In the genomic region with DNA sequence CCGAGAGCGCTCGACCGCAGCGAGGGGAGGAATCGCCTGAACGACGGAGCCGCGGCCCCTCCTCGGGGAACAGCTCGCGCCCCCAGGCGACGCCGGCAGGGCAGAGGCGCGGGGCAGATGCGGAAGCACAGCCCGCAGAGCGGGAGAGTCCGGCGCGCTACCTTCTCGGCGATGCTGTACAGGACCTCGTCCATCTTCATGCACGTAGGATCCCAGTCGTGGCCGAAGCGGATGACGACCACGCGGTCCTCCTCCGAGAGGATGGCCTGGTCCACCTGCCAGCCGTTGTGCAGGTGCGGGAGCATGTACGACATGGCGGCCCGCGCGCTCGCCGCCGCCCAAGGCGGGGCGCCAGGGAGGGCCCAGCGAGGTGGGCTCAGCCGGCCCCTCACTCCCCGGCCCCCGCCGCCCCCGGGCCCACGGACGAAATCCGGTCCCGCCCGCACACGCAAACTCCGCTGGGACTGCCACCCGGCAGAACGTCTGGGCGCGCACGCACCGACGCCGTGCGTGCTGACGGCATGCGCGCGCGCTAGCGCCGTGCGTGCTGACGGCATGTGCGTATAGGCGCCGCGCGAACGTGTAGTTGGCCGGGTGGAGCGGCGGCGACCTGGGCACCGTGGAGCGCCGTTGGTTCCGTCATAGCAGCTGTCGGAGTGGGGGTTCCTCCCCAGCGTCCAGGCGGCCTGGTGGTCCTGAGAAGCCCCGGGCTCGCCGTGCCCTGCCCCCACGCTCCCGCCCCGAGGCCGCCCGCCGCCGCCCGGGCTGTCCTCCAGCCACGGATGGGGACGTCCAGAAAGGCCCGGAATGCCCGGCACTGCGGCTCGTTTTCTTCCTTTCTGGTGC, we compare ENCODE assay signal across 8 cellular contexts. TPM values are rescaled to one million over a fixed set of nuclear protein-coding genes. Genes with fewer than 3 reads are reported as not detected.
A peak's percentile ranks its signal among the peaks of the same experiment; 100 is the strongest.
DNase-seq lines count a peak whose midpoint lies in the region; ATAC-seq, FAIRE-seq and TF ChIP-seq lines count a peak whose summit lies in the region.

A gene with protein sequence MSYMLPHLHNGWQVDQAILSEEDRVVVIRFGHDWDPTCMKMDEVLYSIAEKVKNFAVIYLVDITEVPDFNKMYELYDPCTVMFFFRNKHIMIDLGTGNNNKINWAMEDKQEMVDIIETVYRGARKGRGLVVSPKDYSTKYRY (minus strand): TSS at position 485 of the 846 bp plus-strand sequence. CDS start 171 bp downstream, at position 314.

- H3K79me2 ChIP-seq in OCI-LY3 (ENCODE audit: low read length) (peaks cover 62% of the 10 kb centered on the region), endothelial cell of umbilical vein (ENCODE audit: control insufficient read depth, insufficient read depth, low read length) (peaks cover 49% of the 10 kb centered on the region)

- ATAC-seq in GM21360 (IDR thresholded peaks at IDR 0.05; ENCODE audit: unreplicated experiment) = peak; percentile 96

- DNase-seq in D341Med (ENCODE audit: low spot score) = peak; percentile 98
- DNase-seq in HT1080 (ENCODE audit: low read depth) = peak; percentile 78
- peak; percentile 92 for DNase-seq in activated CD8-positive, alpha-beta memory T cell treated with anti-CD3 and anti-CD28 coated beads, Interleukin-2, amount 50 U/mL, for 48 hours
- DNase-seq in endothelial cell of umbilical vein (ENCODE audit: low read depth, low spot score) = peak; percentile 88
- peak; percentile 64 to 67 for DNase-seq in stimulated activated CD8-positive, alpha-beta memory T cell treated with anti-CD3 and anti-CD28 coated beads, Interleukin-4, amount 100 ng/mL, for 1 hour (ENCODE audit: low read depth in 2 of 2, low spot score in 1 of 2)

- peak within 1 kb of the TSS; percentile 83 for H3K4me3 ChIP-seq in OCI-LY3 (ENCODE audit: low read length)
- peak within 1 kb of the TSS; percentile 69 to 96 (median 96) for H3K4me3 ChIP-seq in endothelial cell of umbilical vein (replicated peaks in 1 of 3; ENCODE audit: insufficient read depth in 1 of 3, low read depth in 1 of 3, low read length in 3 of 3)
- H3K4me3 ChIP-seq in mononuclear cell (ENCODE audit: low read length) = peak within 1 kb of the TSS; percentile 85

- peaks cover 44% of the 10 kb centered on the region for H4K20me1 ChIP-seq in OCI-LY3 (ENCODE audit: insufficient read depth, low read length)
- H4K20me1 ChIP-seq in endothelial cell of umbilical vein (replicated peaks; ENCODE audit: control insufficient read depth, extremely low read depth, insufficient read depth, low read length) = no peaks in the 10 kb centered on the region

- CTCF ChIA-PET in endothelial cell of umbilical vein (lab: Charles Lee) = interaction anchor here (2.7 kb wide), 1 partner anchor 46 kb away, joined by 24 read pairs; the partner anchor contains the start of gene RBFA

- H3K36me3 ChIP-seq in OCI-LY3 (replicated peaks; ENCODE audit: low read depth, low read length) (peaks cover 33% of the 10 kb centered on the region), endothelial cell of umbilical vein (ENCODE audit: control insufficient read depth in 2 of 2, extremely low read depth in 1 of 2, insufficient read depth in 2 of 2, low read length in 2 of 2) (peaks cover 2 to 4% of the 10 kb centered on the region in 2 experiments)

- no peaks in the 10 kb centered on the region for H3K27me3 ChIP-seq in OCI-LY3 (ENCODE audit: low read depth, low read length)
- no peaks in the 10 kb centered on the region for H3K27me3 ChIP-seq in endothelial cell of umbilical vein (ENCODE audit: control insufficient read depth in 2 of 2, insufficient read depth in 2 of 2, low read length in 2 of 2)
- H3K27me3 ChIP-seq in mononuclear cell (ENCODE audit: insufficient read depth, low read length) = no peaks in the 10 kb centered on the region

- peak; percentile 96 for TF ChIP-seq POLR2A in endothelial cell of umbilical vein (IDR thresholded peaks at IDR 0.05; ENCODE audit: low read depth, low read length)

- POLR2A ChIA-PET in endothelial cell of umbilical vein (lab: Charles Lee) = interaction anchor here (1.6 kb wide), 1 partner anchor 46 kb away, joined by 7 read pairs; the partner anchor contains the start of gene RBFA

- H3K9me3 ChIP-seq in OCI-LY3 (ENCODE audit: insufficient read depth, low read length) = no peaks in the 10 kb centered on the region
- H3K9me3 ChIP-seq in endothelial cell of umbilical vein (replicated peaks; ENCODE audit: control insufficient read depth, insufficient read depth, low read length) = no peaks in the 10 kb centered on the region
- no peaks in the 10 kb centered on the region for H3K9me3 ChIP-seq in mononuclear cell (ENCODE audit: low read depth, low read length)

- dilution Hi-C loops in endothelial cell of umbilical vein (cut with MboI; ENCODE audit: extremely low pct_ligation_motif_present, low sequenced_read_pairs) = no loop called here

- peak within 1 kb of the TSS; percentile 88 for H3K9ac ChIP-seq in OCI-LY3 (ENCODE audit: low read length)
- H3K9ac ChIP-seq in endothelial cell of umbilical vein (replicated peaks; ENCODE audit: extremely low read depth, insufficient read depth, low read length) = peak within 1 kb of the TSS; percentile 75

- H2AFZ ChIP-seq in OCI-LY3 (ENCODE audit: low read depth, low read length) = peak within 1 kb of the TSS; percentile 66
- H2AFZ ChIP-seq in endothelial cell of umbilical vein (ENCODE audit: low read depth, low read length) = peak within 1 kb of the TSS; percentile 62

- peak within 1 kb of the TSS; percentile 67 for H3K27ac ChIP-seq in OCI-LY3 (ENCODE audit: low read length)
- H3K27ac ChIP-seq in endothelial cell of umbilical vein (ENCODE audit: insufficient read depth, low read depth, low read length) = peak within 1 kb of the TSS; percentile 43

- H3K9me1 ChIP-seq in endothelial cell of umbilical vein (replicated peaks; ENCODE audit: control insufficient read depth, extremely low read depth, insufficient read depth, low read length) = no peaks in the 10 kb centered on the region

- FAIRE-seq in endothelial cell of umbilical vein (lab: Jason Lieb, UNC) = peak; percentile 88

- BruUV-seq in endothelial cell of umbilical vein (replicated peaks; lab: Mats Ljungman, UMichigan) = no TSS peak

- peaks cover 17% of the 10 kb centered on the region for H3K4me1 ChIP-seq in OCI-LY3 (ENCODE audit: low read length)
- H3K4me1 ChIP-seq in endothelial cell of umbilical vein (ENCODE audit: control insufficient read depth, extremely low read depth, insufficient read depth, low read length) = peaks cover 13% of the 10 kb centered on the region
- H3K4me1 ChIP-seq in mononuclear cell (ENCODE audit: insufficient read depth, low read length) = peaks cover 28% of the 10 kb centered on the region

- H3K4me2 ChIP-seq in OCI-LY3 (ENCODE audit: low read length) (peak within 1 kb of the TSS; percentile 87), endothelial cell of umbilical vein (ENCODE audit: insufficient read depth, low read length) (peak within 1 kb of the TSS; percentile 97)

- intact Hi-C loops in endothelial cell of umbilical vein (cut with micrococcal nuclease) = loop anchor here (1.0 to 5.0 kb wide), 6 partner anchors 23 to 611 kb away; partner anchors contain the start of genes ADNP2, CTDP1, RBFA and SLC66A2

- peak; percentile 70 for TF ChIP-seq CTCF in OCI-LY3 (IDR thresholded peaks at IDR 0.05; ENCODE audit: low read depth, low read length)
- peak in 1 of 2 donors; percentile 45 for TF ChIP-seq CTCF in endothelial cell of umbilical vein (IDR thresholded peaks at IDR 0.05; ENCODE audit: extremely low read depth in 1 of 2, insufficient read depth in 1 of 2, low read depth in 1 of 2, low read length in 2 of 2)

TF ChIP-seq in endothelial cell of umbilical vein, 7 proteins besides CTCF, POLR2A, EP300 and RAD21:
- TF ChIP-seq POLR2AphosphoS5 (IDR thresholded peaks at IDR 0.05; ENCODE audit: insufficient read depth, low read depth, low read length) (peak; percentile 99), MYC (IDR thresholded peaks at IDR 0.05; ENCODE audit: low read depth, low read length) (peak; percentile 88), JUN (IDR thresholded peaks at IDR 0.05; ENCODE audit: borderline replicate concordance, insufficient read depth, insufficient read length, low read depth) (no peak), MAX (IDR thresholded peaks at IDR 0.05; ENCODE audit: insufficient read depth, insufficient read length) (peak; percentile 77)

RNA-seq across cellular contexts. Expression of the gene that starts here (rescaled TPM):
- total RNA-seq in HT1080 (2014; rRNA removed; shearing (Covaris generic)) = 163 and 170 TPM in 2 replicates
- polyA plus RNA-seq in HT1080 (2015; cell fraction: cytosol; rRNA removed) = 85.0 and 106 TPM in 2 replicates
- polyA plus RNA-seq in HT1080 (2015; cell fraction: nucleus; rRNA removed) = 26.0 and 26.6 TPM in 2 replicates
- 147 and 148 TPM in 2 replicates for total RNA-seq in endothelial cell of umbilical vein
- polyA plus RNA-seq in endothelial cell of umbilical vein = 142 and 172 TPM in 2 replicates
- 151 and 167 TPM in 2 replicates for polyA plus RNA-seq in endothelial cell of umbilical vein (2011; cell fraction: cytosol; rRNA removed)
- polyA plus RNA-seq in endothelial cell of umbilical vein (2011; cell fraction: nucleus; rRNA removed) = 48.5 and 53.6 TPM in 2 replicates
- 135 and 147 TPM in 2 replicates for polyA plus RNA-seq in endothelial cell of umbilical vein (2012)
- polyA minus RNA-seq in endothelial cell of umbilical vein = 53.7 and 61.1 TPM in 2 replicates
- 66.3 TPM for polyA minus RNA-seq in endothelial cell of umbilical vein (2011; cell fraction: cytosol; rRNA and poly(A)+ RNA removed)
- polyA minus RNA-seq in endothelial cell of umbilical vein (2011; cell fraction: nucleus; rRNA and poly(A)+ RNA removed) = 12.2 and 14.9 TPM in 2 replicates
- total RNA-seq in mononuclear cell = 29.9 TPM

Comparison
In these comparisons a context has a peak if more than half of its experiments do, and no peak if none do; other contexts are left out.
1. Peak in every context shown above with its lines: DNase-seq, ATAC-seq, H3K4me3 ChIP-seq and H3K27ac ChIP-seq.